13 cellular contexts compared by ENCODE assay signal in the genomic region with DNA sequence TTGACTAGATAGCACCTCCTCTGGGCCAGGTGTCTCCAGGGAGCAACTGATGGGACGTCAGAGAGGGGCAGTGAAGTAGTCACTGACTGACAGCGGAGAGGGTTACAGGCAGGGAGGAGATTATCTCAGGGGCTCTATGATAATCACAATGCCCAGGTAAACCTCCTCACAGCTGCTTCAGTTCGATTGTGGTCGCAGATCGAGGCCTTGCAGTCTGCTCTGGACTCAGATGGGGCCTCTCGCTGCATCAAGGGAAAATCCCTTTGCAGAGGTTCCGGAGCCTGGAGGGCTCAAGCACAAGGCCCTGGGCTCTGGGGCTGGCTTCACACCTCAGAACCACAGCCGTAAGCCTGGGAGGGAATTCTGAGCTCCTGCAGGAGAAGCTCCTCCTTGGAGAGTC. TPM values are rescaled to one million over a fixed set of nuclear protein-coding genes. Genes with fewer than 3 reads are reported as not detected.
A peak's percentile ranks its signal among the peaks of the same experiment; 100 is the strongest.
DNase-seq lines count a peak whose midpoint lies in the region; ATAC-seq, FAIRE-seq and TF ChIP-seq lines count a peak whose summit lies in the region.
"Had no signal": no experiment of that assay in that cellular context is flagged by ENCODE, and none has a peak within 500 bp of the region (broad histone marks: within the 10 kb centered on the region; RNA-seq: fewer than 3 reads in every experiment).

No MANE protein-coding gene starts in this region.

- H3K14ac ChIP-seq in H1 (ENCODE audit: insufficient read length): no peak overlapping the region

- no peak overlapping the region for H3K18ac ChIP-seq in H1 (ENCODE audit: extremely low read depth, low read length)

- H3K4me3 Mint-ChIP-seq in activated CD4-positive, alpha-beta T cell treated with anti-CD3 and anti-CD28 coated beads, Interleukin-2, amount 10 ng/mL, durations not matched to agents 7 days and 5 days: no peak overlapping the region
- H3K4me3 Mint-ChIP-seq: CD4-positive, CD25-positive, alpha-beta regulatory T cell had no signal

- H3K36me3 ChIP-seq in right atrium auricular region (no peaks in the 10 kb centered on the region), RWPE2 (ENCODE audit: low read depth) (no peaks in the 10 kb centered on the region), H1 (ENCODE audit: control insufficient read depth in 2 of 4, insufficient read depth in 4 of 4, low read length in 3 of 4) (no peaks in the 10 kb centered on the region)
- H3K36me3 ChIP-seq: BLaER1 treated with 17β-estradiol and CSF1 and Interleukin-3, amounts not matched to agents 10 nM and 100 nM had no signal

- 93% methylated on average over 8 of the region's 8 CpGs; no CpG with 5 or more reads in 1 of the 2 experiments for WGBS in H1 (ENCODE audit: extremely low coverage in 1 of 2, insufficient coverage in 1 of 2, insufficient read length in 1 of 2, insufficient replicate concordance in 2 of 2, low coverage in 1 of 2, low lambda C conversion rate in 2 of 2, missing lambda C conversion rate in 1 of 2), 2 experiments

- POLR2A ChIA-PET in H1 (lab: Charles Lee; ENCODE audit: partially characterized antibody): no interaction called here
- POLR2A ChIA-PET in activated CD4-positive, alpha-beta T cell treated with anti-CD3 and anti-CD28 coated beads, Interleukin-2, amount 10 ng/mL, durations not matched to agents 7 days and 5 days (lab: Charles Lee): no interaction called here

- H3K4me3 ChIP-seq in right atrium auricular region: no peak overlapping the region
- no peak overlapping the region for H3K4me3 ChIP-seq in RWPE2 (ENCODE audit: severe bottlenecking)
- no peak overlapping the region for H3K4me3 ChIP-seq in H1 (ENCODE audit: extremely low read depth in 1 of 4, insufficient read depth in 2 of 4, low read depth in 3 of 4, low read length in 4 of 4)
- H3K4me3 ChIP-seq: BLaER1 treated with 17β-estradiol and CSF1 and Interleukin-3, amounts not matched to agents 10 nM and 100 nM had no signal

- TF ChIP-seq CTCF in right atrium auricular region (IDR thresholded peaks at IDR 0.05): no peak
- TF ChIP-seq CTCF in RWPE2 (IDR thresholded peaks at IDR 0.05; ENCODE audit: poor library complexity, severe bottlenecking): no peak
- TF ChIP-seq CTCF in H1 (IDR thresholded peaks at IDR 0.05; ENCODE audit: control extremely low read depth in 1 of 3, insufficient read depth in 1 of 3, low read depth in 1 of 3, low read length in 3 of 3): no peak

- H3K27ac Mint-ChIP-seq in activated CD4-positive, alpha-beta T cell treated with anti-CD3 and anti-CD28 coated beads, Interleukin-2, amount 10 ng/mL, durations not matched to agents 7 days and 5 days: no peak overlapping the region

- H3K4me1 Mint-ChIP-seq in activated CD4-positive, alpha-beta T cell treated with anti-CD3 and anti-CD28 coated beads, Interleukin-2, amount 10 ng/mL, durations not matched to agents 7 days and 5 days: no peaks in the 10 kb centered on the region

- no peak overlapping the region for H2BK20ac ChIP-seq in H1 (ENCODE audit: low read length)

- no peak for TF ChIP-seq EP300 in H1 (IDR thresholded peaks at IDR 0.05; ENCODE audit: borderline replicate concordance in 1 of 2, low read depth in 2 of 2, low read length in 2 of 2)

- no peak for FAIRE-seq in H1 (lab: Jason Lieb, UNC)
- FAIRE-seq: H54 had no signal

- no peak overlapping the region for H2AK5ac ChIP-seq in H1 (ENCODE audit: low read depth, low read length)

- no peak overlapping the region for H2BK5ac ChIP-seq in H1 (ENCODE audit: low read depth, low read length)

- H4K5ac ChIP-seq in H1 (ENCODE audit: insufficient read length, low read depth, low read length): no peak overlapping the region

- no peak overlapping the region for H2AFZ ChIP-seq in H1 (ENCODE audit: low read length)

- H3K4ac ChIP-seq in H1 (replicated peaks; ENCODE audit: insufficient read length, low read depth, low read length): no peak overlapping the region

- no peaks in the 10 kb centered on the region for H3K23me2 ChIP-seq in H1 (ENCODE audit: low read depth, low read length)

- H3K9me3 ChIP-seq in right atrium auricular region: no peaks in the 10 kb centered on the region
- H3K9me3 ChIP-seq in RWPE2 (ENCODE audit: severe bottlenecking): no peaks in the 10 kb centered on the region
- H3K9me3 ChIP-seq in H1 (ENCODE audit: insufficient read depth in 2 of 2, low read depth in 1 of 2, low read length in 1 of 2): no peaks in the 10 kb centered on the region
- H3K9me3 ChIP-seq: BLaER1 treated with 17β-estradiol and CSF1 and Interleukin-3, amounts not matched to agents 10 nM and 100 nM had no signal

- H3K79me2 ChIP-seq in H1 (ENCODE audit: control insufficient read depth in 1 of 2, insufficient read depth in 2 of 2, low read length in 2 of 2): no peaks in the 10 kb centered on the region

- no peak for TF ChIP-seq RAD21 in H1 (IDR thresholded peaks at IDR 0.05 in 1 of 2, conservative IDR thresholded peaks at IDR 0.05 in 1 of 2; ENCODE audit: low read depth in 2 of 2, low read length in 2 of 2)

- H3K27ac ChIP-seq in right atrium auricular region: no peak overlapping the region
- no peak overlapping the region for H3K27ac ChIP-seq in RWPE2 (ENCODE audit: poor library complexity, severe bottlenecking)
- no peak overlapping the region for H3K27ac ChIP-seq in H1 (ENCODE audit: low read depth, low read length)
- H3K27ac ChIP-seq: BLaER1 treated with 17β-estradiol and CSF1 and Interleukin-3, amounts not matched to agents 10 nM and 100 nM had no signal

- no peak overlapping the region for H2BK120ac ChIP-seq in H1 (replicated peaks; ENCODE audit: low read depth, low read length)

- no peaks in the 10 kb centered on the region for H3K36me3 Mint-ChIP-seq in activated CD4-positive, alpha-beta T cell treated with anti-CD3 and anti-CD28 coated beads, Interleukin-2, amount 10 ng/mL, durations not matched to agents 7 days and 5 days (ENCODE audit: low read depth)
- H3K36me3 Mint-ChIP-seq: CD4-positive, CD25-positive, alpha-beta regulatory T cell had no signal

- H4K20me1 ChIP-seq in H1 (replicated peaks in 1 of 2; ENCODE audit: control insufficient read depth in 1 of 2, insufficient read depth in 2 of 2, low read length in 2 of 2): no peaks in the 10 kb centered on the region
- H4K20me1 ChIP-seq: BLaER1 treated with 17β-estradiol and CSF1 and Interleukin-3, amounts not matched to agents 10 nM and 100 nM had no signal

- CTCF ChIA-PET in H1 (lab: Charles Lee; ENCODE audit: partially characterized antibody): interaction anchor here (0.7 to 8.6 kb wide), 6 partner anchors 9 to 307 kb away, joined by 3 to 94 read pairs (median 6); no protein-coding TSS in a partner anchor
- CTCF ChIA-PET in activated CD4-positive, alpha-beta T cell treated with anti-CD3 and anti-CD28 coated beads, Interleukin-2, amount 10 ng/mL, durations not matched to agents 7 days and 5 days (lab: Charles Lee): no interaction called here

- no peak overlapping the region for H3K23ac ChIP-seq in H1 (ENCODE audit: insufficient read length)

- H3K27me3 ChIP-seq in right atrium auricular region: no peaks in the 10 kb centered on the region
- no peaks in the 10 kb centered on the region for H3K27me3 ChIP-seq in RWPE2 (ENCODE audit: insufficient read depth, poor library complexity, severe bottlenecking)
- no peaks in the 10 kb centered on the region for H3K27me3 ChIP-seq in H1 (replicated peaks in 1 of 4; ENCODE audit: control insufficient read depth in 3 of 4, extremely low read depth in 1 of 4, insufficient read depth in 3 of 4, low read length in 3 of 4)
- H3K27me3 ChIP-seq: BLaER1 treated with 17β-estradiol and CSF1 and Interleukin-3, amounts not matched to agents 10 nM and 100 nM had no signal

- TF ChIP-seq POLR2A in H1 (IDR thresholded peaks at IDR 0.05; ENCODE audit: control extremely low read depth in 1 of 2, low read depth in 2 of 2, low read length in 2 of 2): no peak

- no peak overlapping the region for H3K56ac ChIP-seq in H1 (replicated peaks; ENCODE audit: insufficient read length, low read depth, low read length)

- no peak overlapping the region for H2BK12ac ChIP-seq in H1 (ENCODE audit: low read depth, low read length)

- ATAC-seq in RWPE2 (ENCODE audit: low read depth): no peak
- no peak for ATAC-seq in sciatic nerve

- H3K9ac ChIP-seq in H1 (replicated peaks in 1 of 4; ENCODE audit: extremely low read depth in 1 of 4, low read depth in 3 of 4, low read length in 3 of 4): no peak overlapping the region
- H3K9ac ChIP-seq: BLaER1 treated with 17β-estradiol and CSF1 and Interleukin-3, amounts not matched to agents 10 nM and 100 nM had no signal

- H4K91ac ChIP-seq in H1 (replicated peaks; ENCODE audit: insufficient read length, low read length): no peak overlapping the region

- H3K27me3 Mint-ChIP-seq in activated CD4-positive, alpha-beta T cell treated with anti-CD3 and anti-CD28 coated beads, Interleukin-2, amount 10 ng/mL, durations not matched to agents 7 days and 5 days: no peaks in the 10 kb centered on the region

- intact Hi-C loops in cardiac septum (cut with DNase I): no loop called here
- intact Hi-C loops in sciatic nerve (cut with DNase I): no loop called here

- H3K4me1 ChIP-seq in right atrium auricular region (no peaks in the 10 kb centered on the region), RWPE2 (ENCODE audit: insufficient read depth, poor library complexity, severe bottlenecking) (no peaks in the 10 kb centered on the region), H1 (replicated peaks in 1 of 4; ENCODE audit: control insufficient read depth in 3 of 4, insufficient read depth in 4 of 4, low read length in 3 of 4) (peaks cover 0 to 5% (median 0%) of the 10 kb centered on the region in 4 experiments; a peak in 1 of 7 replicates)

- no peak overlapping the region for H3K4me2 ChIP-seq in H1 (ENCODE audit: insufficient read depth in 1 of 2, low read depth in 2 of 2, low read length in 2 of 2)
- H3K4me2 ChIP-seq: BLaER1 treated with 17β-estradiol and CSF1 and Interleukin-3, amounts not matched to agents 10 nM and 100 nM had no signal

- H3K9me3 Mint-ChIP-seq in activated CD4-positive, alpha-beta T cell treated with anti-CD3 and anti-CD28 coated beads, Interleukin-2, amount 10 ng/mL, durations not matched to agents 7 days and 5 days: no peaks in the 10 kb centered on the region
- H3K9me3 Mint-ChIP-seq: CD4-positive, CD25-positive, alpha-beta regulatory T cell had no signal

- no peak overlapping the region for H2BK15ac ChIP-seq in H1 (ENCODE audit: low read length)

- no peaks in the 10 kb centered on the region for H3K79me1 ChIP-seq in H1 (ENCODE audit: low read depth, low read length)

- DNase-seq in cardiac septum (ENCODE audit: low spot score): peak; percentile 56
- no peak for DNase-seq in right atrium auricular region (ENCODE audit: low spot score)
- peak; percentile 52 for DNase-seq in RWPE2 (ENCODE audit: low spot score)
- no peak for DNase-seq in H1 (ENCODE audit: low read depth in 1 of 2, low spot score in 2 of 2)
- DNase-seq in sciatic nerve (ENCODE audit: low spot score): peak; percentile 31
- no peak for DNase-seq in GF-D8 (lab: John Stamatoyannopoulos, UW)
- no peak for DNase-seq in NCI-H2227 treated with DMSO at 0.1 percent for 48 hours (lab: John Stamatoyannopoulos, UW)
- no peak for DNase-seq in activated CD4-positive, alpha-beta T cell treated with anti-CD3 and anti-CD28 coated beads, Interleukin-2, amount 10 ng/mL, durations not matched to agents 7 days and 5 days
- DNase-seq: ACHN; CD4-positive, CD25-positive, alpha-beta regulatory T cell; DMS53 had no signal

- H4K8ac ChIP-seq in H1 (ENCODE audit: extremely low read depth, insufficient read depth, low read length): no peak overlapping the region

RNA-seq across cellular contexts. Expression of a gene that starts 19.3 kb away (rescaled TPM):
- 26.0 TPM for total RNA-seq in cardiac septum
- 10 to 100 TPM; 21.4 to 24.9 TPM for total RNA-seq in right atrium auricular region
- 214 and 221 TPM in 2 replicates for total RNA-seq in H1 (2021; fragmentation: NEBNext Ultra II Directional; extraction: Animal tissue kit (Norgen Biotek cat#: 25700))
- 140 and 143 TPM in 2 replicates for polyA plus RNA-seq in H1 (2011; rRNA removed)
- 226 TPM for polyA plus RNA-seq in H1 (2011; cell fraction: cytosol; rRNA removed)
- polyA plus RNA-seq in H1 (2011; cell fraction: nucleus; rRNA removed): 37.4 TPM
- 168 to 211 TPM (median 174 TPM) in 4 replicates for polyA plus RNA-seq in H1 (2012, experiment 1 of 2)
- 66.1 TPM for polyA plus RNA-seq in H1 (2012, experiment 2 of 2)
- 160 TPM for polyA plus RNA-seq in H1 (2013, experiment 1 of 2)
- polyA plus RNA-seq in H1 (2013, experiment 2 of 2): 163 TPM
- 46.8 and 53.6 TPM in 2 replicates for polyA minus RNA-seq in H1 (2011; rRNA and poly(A)+ RNA removed)
- polyA minus RNA-seq in H1 (2011; cell fraction: cytosol; rRNA and poly(A)+ RNA removed): 59.4 TPM
- 34.4 TPM for polyA minus RNA-seq in H1 (2011; cell fraction: nucleus; rRNA and poly(A)+ RNA removed)
- total RNA-seq in sciatic nerve: 43.8 TPM
- total RNA-seq in activated CD4-positive, alpha-beta T cell treated with anti-CD3 and anti-CD28 coated beads, Interleukin-2, amount 10 ng/mL, durations not matched to agents 7 days and 5 days: 100 to 1,000 TPM in 1 of 2 experiments, 10 to 100 TPM in 1; 92.8 to 109 TPM

RNA-seq across cellular contexts. Expression of a gene that starts 37.0 kb away (rescaled TPM):
- total RNA-seq in cardiac septum: 51.6 TPM
- 10 to 100 TPM; 52.4 to 60.6 TPM for total RNA-seq in right atrium auricular region
- total RNA-seq in H1 (2021; fragmentation: NEBNext Ultra II Directional; extraction: Animal tissue kit (Norgen Biotek cat#: 25700)): 45.2 and 46.0 TPM in 2 replicates
- 31.0 and 45.1 TPM in 2 replicates for polyA plus RNA-seq in H1 (2011; rRNA removed)
- polyA plus RNA-seq in H1 (2011; cell fraction: cytosol; rRNA removed): 51.7 TPM
- 16.3 TPM for polyA plus RNA-seq in H1 (2011; cell fraction: nucleus; rRNA removed)
- polyA plus RNA-seq in H1 (2012, experiment 1 of 2): 33.4 to 41.9 TPM (median 36.8 TPM) in 4 replicates
- 35.5 TPM for polyA plus RNA-seq in H1 (2012, experiment 2 of 2)
- polyA plus RNA-seq in H1 (2013, experiment 1 of 2): 61.0 TPM
- 78.8 TPM for polyA plus RNA-seq in H1 (2013, experiment 2 of 2)
- polyA minus RNA-seq in H1 (2011; rRNA and poly(A)+ RNA removed): 16.3 and 16.9 TPM in 2 replicates
- polyA minus RNA-seq in H1 (2011; cell fraction: cytosol; rRNA and poly(A)+ RNA removed): 5.7 TPM
- polyA minus RNA-seq in H1 (2011; cell fraction: nucleus; rRNA and poly(A)+ RNA removed): 17.3 TPM
- 74.4 TPM for total RNA-seq in sciatic nerve
- 10 to 100 TPM; 29.1 to 29.7 TPM for total RNA-seq in activated CD4-positive, alpha-beta T cell treated with anti-CD3 and anti-CD28 coated beads, Interleukin-2, amount 10 ng/mL, durations not matched to agents 7 days and 5 days

Comparison
In these comparisons a context has a peak if more than half of its experiments do, and no peak if none do; other contexts are left out.
1. DNase-seq: peak in cardiac septum (single experiment), RWPE2 (single experiment) and sciatic nerve (single experiment); none in right atrium auricular region (single experiment), H1 (0 of 2), GF-D8 (single experiment), NCI-H2227 treated with DMSO at 0.1 percent for 48 hours (single experiment) and activated CD4-positive, alpha-beta T cell treated with anti-CD3 and anti-CD28 coated beads, Interleukin-2, amount 10 ng/mL, durations not matched to agents 7 days and 5 days (single experiment).